In genomic region chr20:44204156-44204831, GRCh38 we compare ENCODE assay signal across 10 cellular contexts. TPM values are rescaled to one million over a fixed set of nuclear protein-coding genes. Genes with fewer than 3 reads are reported as not detected.
DNase-seq lines count a peak whose midpoint lies in the region; ATAC-seq and TF ChIP-seq lines count a peak whose summit lies in the region.
"Had no signal": no experiment of that assay in that cellular context is flagged by ENCODE, and none has a peak within 500 bp of the region (broad histone marks: within the 10 kb centered on the region; RNA-seq: fewer than 3 reads in every experiment).

No MANE protein-coding gene starts in this region.

- no peak for TF ChIP-seq POLR2A in vagina (IDR thresholded peaks at IDR 0.05)

- intact Hi-C loops in activated naive CD4-positive, alpha-beta T cell treated with anti-CD3 and anti-CD28 coated beads for 36 hours (cut with micrococcal nuclease) = no loop called here
- intact Hi-C loops in vagina (cut with DNase I) = no loop called here

- H3K9me3 ChIP-seq in vagina = no peaks in the 10 kb centered on the region

- peak overlapping the region; percentile 20 for H3K4me3 Mint-ChIP-seq in activated naive CD4-positive, alpha-beta T cell treated with anti-CD3 and anti-CD28 coated beads, Interleukin-2, amount 50 U/mL, for 24 hours
- H3K4me3 Mint-ChIP-seq in activated naive CD4-positive, alpha-beta T cell treated with anti-CD3 and anti-CD28 coated beads for 36 hours = no peak overlapping the region
- peak overlapping the region in 2 of 5 experiments; percentile 56 to 73 for H3K4me3 Mint-ChIP-seq in brain
- H3K4me3 Mint-ChIP-seq: natural killer cell had no signal

- CTCF ChIA-PET in activated naive CD4-positive, alpha-beta T cell treated with anti-CD3 and anti-CD28 coated beads for 36 hours (lab: Charles Lee) = interaction anchor here (0.6 kb wide), 1 partner anchor 63 kb away, joined by 3 read pairs; no protein-coding TSS in a partner anchor

- no peak for ATAC-seq in HG03175 (IDR thresholded peaks at IDR 0.05; ENCODE audit: unreplicated experiment)

- peaks cover 48% of the 10 kb centered on the region for H3K4me1 ChIP-seq in vagina

- peak overlapping the region; percentile 79 for H3K27ac Mint-ChIP-seq in activated naive CD4-positive, alpha-beta T cell treated with anti-CD3 and anti-CD28 coated beads, Interleukin-2, amount 50 U/mL, for 24 hours
- no peak overlapping the region for H3K27ac Mint-ChIP-seq in activated naive CD4-positive, alpha-beta T cell treated with anti-CD3 and anti-CD28 coated beads for 36 hours
- peak overlapping the region in 3 of 5 experiments; percentile 61 to 85 (median 74) for H3K27ac Mint-ChIP-seq in brain

- H3K4me1 Mint-ChIP-seq in activated naive CD4-positive, alpha-beta T cell treated with anti-CD3 and anti-CD28 coated beads, Interleukin-2, amount 50 U/mL, for 24 hours = peaks cover 85% of the 10 kb centered on the region
- H3K4me1 Mint-ChIP-seq in activated naive CD4-positive, alpha-beta T cell treated with anti-CD3 and anti-CD28 coated beads for 36 hours (ENCODE audit: low read depth) = peaks cover 58% of the 10 kb centered on the region
- H3K4me1 Mint-ChIP-seq in brain = peaks cover 58% of the 10 kb centered on the region

- peak overlapping the region; percentile 53 for H3K27ac ChIP-seq in vagina
- H3K27ac ChIP-seq in caudate nucleus (ENCODE audit: low read depth, low read length) = no peak overlapping the region

- H3K36me3 Mint-ChIP-seq in activated naive CD4-positive, alpha-beta T cell treated with anti-CD3 and anti-CD28 coated beads, Interleukin-2, amount 50 U/mL, for 24 hours = peaks cover 24% of the 10 kb centered on the region
- peaks cover 25% of the 10 kb centered on the region for H3K36me3 Mint-ChIP-seq in activated naive CD4-positive, alpha-beta T cell treated with anti-CD3 and anti-CD28 coated beads for 36 hours (ENCODE audit: low read depth)
- H3K36me3 Mint-ChIP-seq in brain = peaks cover 59% of the 10 kb centered on the region

- no peak for DNase-seq in activated naive CD4-positive, alpha-beta T cell treated with anti-CD3 and anti-CD28 coated beads for 36 hours
- DNase-seq in kidney glomerular epithelial cell (lab: John Stamatoyannopoulos, UW) = peak; percentile 90
- DNase-seq in vagina (ENCODE audit: extremely low spot score in 2 of 2) = no peak
- DNase-seq in caudate nucleus (lab: John Stamatoyannopoulos, UW) = no peak
- DNase-seq in stimulated activated CD4-positive, alpha-beta T cell treated with anti-CD3 and anti-CD28 coated beads, Interleukin-12 subunit alpha, Interleukin-12 subunit beta, amount 100 ng/mL, for 4 hours = no peak
- DNase-seq: DMS153, natural killer cell had no signal

- H3K36me3 ChIP-seq in vagina = peaks cover 0 to 35% of the 10 kb centered on the region in 2 donors

- no peaks in the 10 kb centered on the region for H3K27me3 Mint-ChIP-seq in activated naive CD4-positive, alpha-beta T cell treated with anti-CD3 and anti-CD28 coated beads, Interleukin-2, amount 50 U/mL, for 24 hours
- H3K27me3 Mint-ChIP-seq in activated naive CD4-positive, alpha-beta T cell treated with anti-CD3 and anti-CD28 coated beads for 36 hours (ENCODE audit: low read depth) = no peaks in the 10 kb centered on the region
- no peaks in the 10 kb centered on the region for H3K27me3 Mint-ChIP-seq in brain

- no peaks in the 10 kb centered on the region for H3K27me3 ChIP-seq in vagina

- H3K9me3 Mint-ChIP-seq in activated naive CD4-positive, alpha-beta T cell treated with anti-CD3 and anti-CD28 coated beads, Interleukin-2, amount 50 U/mL, for 24 hours = no peaks in the 10 kb centered on the region
- H3K9me3 Mint-ChIP-seq in activated naive CD4-positive, alpha-beta T cell treated with anti-CD3 and anti-CD28 coated beads for 36 hours = no peaks in the 10 kb centered on the region
- H3K9me3 Mint-ChIP-seq in brain = no peaks in the 10 kb centered on the region
- H3K9me3 Mint-ChIP-seq: natural killer cell had no signal

- no peak overlapping the region for H3K4me3 ChIP-seq in vagina

- TF ChIP-seq CTCF in brain (conservative IDR thresholded peaks at IDR 0.05) = no peak
- no peak for TF ChIP-seq CTCF in vagina (IDR thresholded peaks at IDR 0.05)

RNA-seq across cellular contexts. Expression of gene OSER1, which starts 6.3 kb away (rescaled TPM):
- 10 to 100 TPM; 27.7 to 28.4 TPM for total RNA-seq in activated naive CD4-positive, alpha-beta T cell treated with anti-CD3 and anti-CD28 coated beads for 36 hours
- 59.6 TPM for polyA plus RNA-seq in brain (ENCODE audit: insufficient read depth, low read depth, low replicate concordance)
- 28.0 TPM for total RNA-seq in vagina

RNA-seq across cellular contexts. Expression of gene JPH2, which starts 17.3 kb away (rescaled TPM):
- total RNA-seq in activated naive CD4-positive, alpha-beta T cell treated with anti-CD3 and anti-CD28 coated beads for 36 hours = not detected
- polyA plus RNA-seq in brain (ENCODE audit: insufficient read depth, low read depth, low replicate concordance) = 0.58 TPM
- 13.8 TPM for total RNA-seq in vagina
- total RNA-seq: natural killer cell had no signal

RNA-seq across cellular contexts. Expression of gene GDAP1L1, which starts 42.8 kb away (rescaled TPM):
- total RNA-seq in activated naive CD4-positive, alpha-beta T cell treated with anti-CD3 and anti-CD28 coated beads for 36 hours = under 1 TPM; 0.27 to 0.50 TPM
- 137 TPM for polyA plus RNA-seq in brain (ENCODE audit: insufficient read depth, low read depth, low replicate concordance)
- not detected for total RNA-seq in vagina
- total RNA-seq: natural killer cell had no signal

Comparison
In these comparisons a context has a peak if more than half of its experiments do, and no peak if none do; other contexts are left out.
1. RNA of gene JPH2, which starts 17.3 kb away (total RNA-seq): 13.8 TPM in vagina (single experiment); not detected in activated naive CD4-positive, alpha-beta T cell treated with anti-CD3 and anti-CD28 coated beads for 36 hours; every median in the first group is over 10 times any median in the second.